1 cellular context compared by ENCODE assay signal in genomic region chr1:43549921-43550597, GRCh38.
TF ChIP-seq lines count a peak whose summit lies in the region.

No MANE protein-coding gene starts in this region.

TF ChIP-seq in HCT116, 20 proteins besides CTCF, POLR2A, EP300 and RAD21 (continued from another document):
- no peak for TF ChIP-seq REST (IDR thresholded peaks at IDR 0.05; ENCODE audit: low read depth)
